In genomic region chr11:106418786-106419185, GRCh38 we compare ENCODE assay signal across 22 cellular contexts.
"Had no signal": no experiment of that assay in that cellular context is flagged by ENCODE, and none has a peak within 500 bp of the region (broad histone marks: within the 10 kb centered on the region; RNA-seq: fewer than 3 reads in every experiment).

No MANE protein-coding gene starts in this region.

- H3K4me3 ChIP-seq: SJSA1, SK-N-MC had no signal

- H3K9me3 ChIP-seq: SJSA1 had no signal

- DNase-seq: KBM-7; MV-4-11; NCI-H1048; NCI-H1105; NCI-H1417; NCI-H1436 treated with DMSO at 0.1 percent for 48 hours; NCI-H1694; NCI-H187 treated with DMSO at 0.1 percent for 48 hours; NCI-H2029 treated with DMSO at 0.1 percent for 48 hours; NCI-H2171 treated with DMSO at 0.1 percent for 48 hours; NCI-H345; NCI-H446 treated with DMSO at 0.1 percent for 48 hours; NCI-H510A treated with DMSO at 0.1 percent for 48 hours; NCI-H69; NCI-H774; NK-92 treated with Interleukin-12 subunit alpha and Interleukin-12 subunit beta, amount 100 ng/mL, for 24 hours; PC-3; SIG-M5 had no signal

- H3K4me1 ChIP-seq: SJSA1 had no signal

- ATAC-seq: Panc1, PC-3, Right ventricle myocardium inferior had no signal

- H3K27ac ChIP-seq: SJSA1, SK-N-MC had no signal

- H3K27me3 ChIP-seq: SJSA1 had no signal

- H3K36me3 ChIP-seq: SJSA1 had no signal
